ENCODE assay signal across 9 cellular contexts in genomic region chr7:123537026-123537642, GRCh38. TPM values are rescaled to one million over a fixed set of nuclear protein-coding genes. Genes with fewer than 3 reads are reported as not detected.
A peak's percentile ranks its signal among the peaks of the same experiment; 100 is the strongest.
DNase-seq lines count a peak whose midpoint lies in the region; ATAC-seq, FAIRE-seq and TF ChIP-seq lines count a peak whose summit lies in the region.
"Had no signal": no experiment of that assay in that cellular context is flagged by ENCODE, and none has a peak within 500 bp of the region (broad histone marks: within the 10 kb centered on the region; RNA-seq: fewer than 3 reads in every experiment).

No MANE protein-coding gene starts in this region.

- no peak for ATAC-seq in GM23338
- no peak for ATAC-seq in HG02571 (IDR thresholded peaks at IDR 0.05; ENCODE audit: unreplicated experiment)
- ATAC-seq: right cardiac atrium had no signal

- H3K9me2 ChIP-seq in GM23338 (ENCODE audit: insufficient read depth): no peaks in the 10 kb centered on the region

- TF ChIP-seq CTCF in GM23338 (conservative IDR thresholded peaks at IDR 0.05; ENCODE audit: low read depth in 2 of 2) (peak in 1 of 2 experiments; percentile 70; a peak in 3 of 4 replicates), keratinocyte (optimal IDR thresholded peaks at IDR 0.05 in 1 of 3, IDR thresholded peaks at IDR 0.05 in 1 of 3, conservative IDR thresholded peaks at IDR 0.05 in 1 of 3; ENCODE audit: extremely low read depth in 1 of 3, insufficient read depth in 2 of 3, low read length in 3 of 3) (peak in 2 of 3 experiments; percentile 18)

- DNase-seq in ACHN: peak; percentile 60
- peak; percentile 37 for DNase-seq in GM23338 (ENCODE audit: low spot score)
- peak; percentile 4 to 35 for DNase-seq in SW 1271 (lab: John Stamatoyannopoulos, UW)
- no peak for DNase-seq in keratinocyte (ENCODE audit: low read depth, low spot score)
- no peak for DNase-seq in islet precursor cell
- no peak for DNase-seq in AG20443 (ENCODE audit: low spot score)
- DNase-seq in stimulated activated CD4-positive, alpha-beta T cell treated with anti-CD3 and anti-CD28 coated beads, Interleukin-4, amount 100 ng/mL, for 4 hours: no peak
- DNase-seq: right cardiac atrium had no signal

- H3K36me3 ChIP-seq in GM23338 (ENCODE audit: insufficient read depth) (no peaks in the 10 kb centered on the region), keratinocyte (ENCODE audit: control insufficient read depth in 2 of 2, extremely low read depth in 1 of 2, insufficient read depth in 2 of 2, low read length in 2 of 2) (no peaks in the 10 kb centered on the region)

- H3K9ac ChIP-seq in keratinocyte (ENCODE audit: control insufficient read depth, extremely low read depth, insufficient read depth, low read length): no peak overlapping the region

- dilution Hi-C loops in keratinocyte (cut with MboI; ENCODE audit: extremely low pct_ligation_motif_present, low sequenced_read_pairs): no loop called here

- H3F3A ChIP-seq in GM23338 (replicated peaks; ENCODE audit: low read depth): peaks cover 5% of the 10 kb centered on the region; the same call in 1 of the 2 replicates

- no peak for FAIRE-seq in keratinocyte (lab: Jason Lieb, UNC)

- peaks cover 8% of the 10 kb centered on the region for H3K27me3 Mint-ChIP-seq in GM23338 (ENCODE audit: insufficient read depth, low read depth, poor library complexity)

- H3K9me3 ChIP-seq in keratinocyte (ENCODE audit: control insufficient read depth, low read depth, low read length): no peaks in the 10 kb centered on the region

- H3K9me1 ChIP-seq in keratinocyte (ENCODE audit: control insufficient read depth, extremely low read depth, insufficient read depth, low read length): no peaks in the 10 kb centered on the region

- in situ Hi-C loops in ACHN (cut with HindIII; ENCODE audit: low pct_ligation_motif_present, low pct_unique_long_range_greater_than_20kb, low sequenced_read_pairs): no loop called here

- H3K9me3 Mint-ChIP-seq in GM23338: no peaks in the 10 kb centered on the region

- no peaks in the 10 kb centered on the region for H3K79me2 ChIP-seq in GM23338 (replicated peaks; ENCODE audit: insufficient read depth)
- no peaks in the 10 kb centered on the region for H3K79me2 ChIP-seq in keratinocyte (ENCODE audit: control insufficient read depth, insufficient read depth, low read length)

- peaks cover 10% of the 10 kb centered on the region for H3K4me1 Mint-ChIP-seq in GM23338

- H3K27ac Mint-ChIP-seq in GM23338: no peak overlapping the region

- no peaks in the 10 kb centered on the region for H4K20me1 ChIP-seq in GM23338 (replicated peaks; ENCODE audit: insufficient read depth)
- no peaks in the 10 kb centered on the region for H4K20me1 ChIP-seq in keratinocyte (ENCODE audit: control insufficient read depth, extremely low read depth, insufficient read depth, low read length)

- H3K27me3 ChIP-seq in GM23338 (ENCODE audit: insufficient read depth): peaks cover 11% of the 10 kb centered on the region
- H3K27me3 ChIP-seq in keratinocyte (ENCODE audit: control insufficient read depth, extremely low read depth, insufficient read depth, low read length): peaks cover 19% of the 10 kb centered on the region

- no peak overlapping the region for H3K4me3 ChIP-seq in GM23338
- no peak overlapping the region for H3K4me3 ChIP-seq in keratinocyte (ENCODE audit: control insufficient read depth in 2 of 3, extremely low read depth in 1 of 3, insufficient read depth in 2 of 3, low read depth in 1 of 3, low read length in 3 of 3)

- H3K36me3 Mint-ChIP-seq in GM23338 (ENCODE audit: low read depth): peaks cover 2% of the 10 kb centered on the region; the same call in 1 of the 3 replicates

- H2AFZ ChIP-seq in GM23338 (no peak overlapping the region), keratinocyte (ENCODE audit: control insufficient read depth, low read length) (no peak overlapping the region)

- H3K27ac ChIP-seq in GM23338 (ENCODE audit: low read depth) (no peak overlapping the region), keratinocyte (ENCODE audit: control insufficient read depth, insufficient read depth, low read length) (no peak overlapping the region)

- H3K4me1 ChIP-seq in GM23338 (ENCODE audit: insufficient read depth) (peaks cover 11% of the 10 kb centered on the region), keratinocyte (ENCODE audit: control insufficient read depth, extremely low read depth, insufficient read depth, low read length) (peaks cover 20% of the 10 kb centered on the region)

- no peak overlapping the region for H3K4me3 Mint-ChIP-seq in GM23338

- no peak overlapping the region for H3K4me2 ChIP-seq in GM23338
- no peak overlapping the region for H3K4me2 ChIP-seq in keratinocyte (ENCODE audit: control insufficient read depth, extremely low read depth, insufficient read depth, low read depth, low read length)

TF ChIP-seq in GM23338, 12 proteins besides CTCF, POLR2A, EP300 and RAD21:
- TF ChIP-seq REST (IDR thresholded peaks at IDR 0.05; ENCODE audit: unreplicated experiment): no peak

RNA-seq across cellular contexts. Expression of gene IQUB, which starts 2.7 kb away (rescaled TPM):
- 1.1 and 1.6 TPM in 2 replicates for total RNA-seq in GM23338 (2014; rRNA removed; shearing (Covaris generic))
- polyA plus RNA-seq in GM23338 (2016; fragmentation: Nextera tagmentation; extraction: Ambion mirVana) (0.57 and 0.79 TPM in 2 replicates), keratinocyte (0.04 to 0.09 TPM (median 0.05 TPM) in 3 replicates)
- not detected for polyA plus RNA-seq in keratinocyte (2011; ENCODE audit: low read depth)
- 0.05 and 0.17 TPM in 2 replicates for polyA plus RNA-seq in keratinocyte (2011; cell fraction: cytosol; rRNA removed)
- 0.12 and 0.14 TPM in 2 replicates for polyA plus RNA-seq in keratinocyte (2011; cell fraction: nucleus; rRNA removed)
- 0.05 and 0.14 TPM in 2 replicates for polyA plus RNA-seq in keratinocyte (2012; ENCODE audit: low replicate concordance)
- polyA minus RNA-seq in keratinocyte: 0.07 to 0.19 TPM in 2 of 3 replicates, not detected in the other
- not detected for polyA minus RNA-seq in keratinocyte (2011; cell fraction: cytosol; rRNA and poly(A)+ RNA removed)
- polyA minus RNA-seq in keratinocyte (2011; cell fraction: nucleus; rRNA and poly(A)+ RNA removed): 0.11 and 0.16 TPM in 2 replicates

RNA-seq across cellular contexts. Expression of gene NDUFA5, which starts 20.5 kb away (rescaled TPM):
- 55.2 and 70.2 TPM in 2 replicates for total RNA-seq in GM23338 (2014; rRNA removed; shearing (Covaris generic))
- polyA plus RNA-seq in GM23338 (2016; fragmentation: Nextera tagmentation; extraction: Ambion mirVana) (189 and 207 TPM in 2 replicates), keratinocyte (13.8 to 36.9 TPM (median 19.0 TPM) in 3 replicates)
- 33.5 TPM for polyA plus RNA-seq in keratinocyte (2011; ENCODE audit: low read depth)
- 13.9 and 16.9 TPM in 2 replicates for polyA plus RNA-seq in keratinocyte (2011; cell fraction: cytosol; rRNA removed)
- polyA plus RNA-seq in keratinocyte (2011; cell fraction: nucleus; rRNA removed): 6.2 and 12.0 TPM in 2 replicates
- polyA plus RNA-seq in keratinocyte (2012; ENCODE audit: low replicate concordance): 17.3 and 30.3 TPM in 2 replicates
- 2.1 to 5.8 TPM (median 2.3 TPM) in 3 replicates for polyA minus RNA-seq in keratinocyte
- 16.5 TPM for polyA minus RNA-seq in keratinocyte (2011; cell fraction: cytosol; rRNA and poly(A)+ RNA removed)
- 6.1 and 8.5 TPM in 2 replicates for polyA minus RNA-seq in keratinocyte (2011; cell fraction: nucleus; rRNA and poly(A)+ RNA removed)

Comparison
In these comparisons a context has a peak if more than half of its experiments do, and no peak if none do; other contexts are left out.
1. DNase-seq: peak in ACHN (single experiment), GM23338 (single experiment) and SW 1271 (2 of 2); none in keratinocyte (single experiment), islet precursor cell (single experiment), AG20443 (single experiment) and stimulated activated CD4-positive, alpha-beta T cell treated with anti-CD3 and anti-CD28 coated beads, Interleukin-4, amount 100 ng/mL, for 4 hours (0 of 2).